15 cellular contexts compared by ENCODE assay signal in genomic region chr12:10368206-10369171, GRCh38. TPM values are rescaled to one million over a fixed set of nuclear protein-coding genes. Genes with fewer than 3 reads are reported as not detected.
A peak's percentile ranks its signal among the peaks of the same experiment; 100 is the strongest.
DNase-seq lines count a peak whose midpoint lies in the region; ATAC-seq and TF ChIP-seq lines count a peak whose summit lies in the region.
"Had no signal": no experiment of that assay in that cellular context is flagged by ENCODE, and none has a peak within 500 bp of the region (broad histone marks: within the 10 kb centered on the region; RNA-seq: fewer than 3 reads in every experiment).

No MANE protein-coding gene starts in this region.

- H3K27ac ChIP-seq in cingulate gyrus (ENCODE audit: low read depth, low read length) (peak overlapping the region; percentile 85), upper lobe of right lung (peak overlapping the region; percentile 61)
- H3K27ac ChIP-seq: right lobe of liver, SK-N-MC had no signal

- intact Hi-C loops in upper lobe of right lung (cut with DNase I) = no loop called here

- no peak for TF ChIP-seq CTCF in nephron (IDR thresholded peaks at IDR 0.05; ENCODE audit: unreplicated experiment in 3 of 3)
- TF ChIP-seq CTCF in upper lobe of right lung (IDR thresholded peaks at IDR 0.05) = no peak

- peaks cover 15% of the 10 kb centered on the region for H3K4me1 ChIP-seq in upper lobe of right lung

- H3K9me3 Mint-ChIP-seq in activated T-cell treated with anti-CD3 and anti-CD28 coated beads, Interleukin-2, amount 50 U/mL, for 72 hours = no peaks in the 10 kb centered on the region
- no peaks in the 10 kb centered on the region for H3K9me3 Mint-ChIP-seq in nephron

- H3K36me3 ChIP-seq in upper lobe of right lung = no peaks in the 10 kb centered on the region
- H3K36me3 ChIP-seq: MG63, right lobe of liver had no signal

- H3K27me3 Mint-ChIP-seq in activated T-cell treated with anti-CD3 and anti-CD28 coated beads, Interleukin-2, amount 50 U/mL, for 72 hours (ENCODE audit: low read depth) = no peaks in the 10 kb centered on the region
- no peaks in the 10 kb centered on the region for H3K27me3 Mint-ChIP-seq in nephron (ENCODE audit: low read depth)

- DNase-seq in activated T-cell treated with anti-CD3 and anti-CD28 coated beads, Interleukin-2, amount 50 U/mL, for 72 hours = no peak
- no peak for DNase-seq in activated T-cell treated with anti-CD3 and anti-CD28 coated beads, Interleukin-2, amount 50 U/mL, for 1 hour
- DNase-seq in upper lobe of right lung (no peak), AML-193 (lab: John Stamatoyannopoulos, UW) (no peak)
- DNase-seq in activated CD4-positive, alpha-beta T cell treated with anti-CD3 and anti-CD28 coated beads, Interleukin-2, amount 50 U/mL, for 48 hours = no peak
- DNase-seq: DMS153, MG63, NCI-H2107, right lobe of liver had no signal

- no peaks in the 10 kb centered on the region for H3K9me3 ChIP-seq in upper lobe of right lung
- H3K9me3 ChIP-seq: right lobe of liver had no signal

- H3K27ac Mint-ChIP-seq in activated T-cell treated with anti-CD3 and anti-CD28 coated beads, Interleukin-2, amount 50 U/mL, for 72 hours = peak overlapping the region; percentile 38
- H3K27ac Mint-ChIP-seq in nephron = no peak overlapping the region

- peaks cover 8 to 19% of the 10 kb centered on the region in 2 donors for H3K36me3 Mint-ChIP-seq in activated T-cell treated with anti-CD3 and anti-CD28 coated beads, Interleukin-2, amount 50 U/mL, for 72 hours (ENCODE audit: insufficient read depth in 2 of 2)
- H3K36me3 Mint-ChIP-seq in nephron (ENCODE audit: low read depth) = peaks cover 3% of the 10 kb centered on the region

- H3K4me1 Mint-ChIP-seq in activated T-cell treated with anti-CD3 and anti-CD28 coated beads, Interleukin-2, amount 50 U/mL, for 72 hours (ENCODE audit: low read depth) = peaks cover 39% of the 10 kb centered on the region
- H3K4me1 Mint-ChIP-seq in nephron = peaks cover 29% of the 10 kb centered on the region

- H3K27me3 ChIP-seq in upper lobe of right lung = no peaks in the 10 kb centered on the region
- H3K27me3 ChIP-seq: MG63, right lobe of liver had no signal

- H3K4me3 ChIP-seq in upper lobe of right lung = no peak overlapping the region
- H3K4me3 ChIP-seq: MG63, right lobe of liver, SK-N-MC had no signal

- ATAC-seq in activated T-cell treated with anti-CD3 and anti-CD28 coated beads, Interleukin-2, amount 50 U/mL, for 72 hours (replicated peaks in 1 of 2) = no peak
- no peak for ATAC-seq in upper lobe of right lung
- no peak for ATAC-seq in GM18520 (IDR thresholded peaks at IDR 0.05; ENCODE audit: unreplicated experiment)
- ATAC-seq: right lobe of liver had no signal

- H3K4me3 Mint-ChIP-seq in activated T-cell treated with anti-CD3 and anti-CD28 coated beads, Interleukin-2, amount 50 U/mL, for 72 hours = peak overlapping the region; percentile 50 to 52
- H3K4me3 Mint-ChIP-seq in nephron = peak overlapping the region; percentile 15 to 59 (median 54)

RNA-seq across cellular contexts. Expression of gene KLRK1, which starts 21.4 kb away (rescaled TPM):
- total RNA-seq in activated T-cell treated with anti-CD3 and anti-CD28 coated beads, Interleukin-2, amount 50 U/mL, for 72 hours = 10 to 100 TPM; 18.9 to 23.6 TPM
- 8.1 TPM for total RNA-seq in upper lobe of right lung

RNA-seq across cellular contexts. Expression of gene KLRC4, which starts 41.1 kb away (rescaled TPM):
- 1 to 10 TPM; 6.1 to 7.1 TPM for total RNA-seq in activated T-cell treated with anti-CD3 and anti-CD28 coated beads, Interleukin-2, amount 50 U/mL, for 72 hours
- 1.9 TPM for total RNA-seq in upper lobe of right lung

RNA-seq across cellular contexts. Expression of gene KLRC3, which starts 51.9 kb away (rescaled TPM):
- total RNA-seq in activated T-cell treated with anti-CD3 and anti-CD28 coated beads, Interleukin-2, amount 50 U/mL, for 72 hours = 1 to 10 TPM; 2.5 to 2.8 TPM
- not detected for total RNA-seq in upper lobe of right lung
- total RNA-seq: mucosa of gallbladder, right lobe of liver, subcutaneous adipose tissue had no signal
